8 cellular contexts compared by ENCODE assay signal in the genomic region with DNA sequence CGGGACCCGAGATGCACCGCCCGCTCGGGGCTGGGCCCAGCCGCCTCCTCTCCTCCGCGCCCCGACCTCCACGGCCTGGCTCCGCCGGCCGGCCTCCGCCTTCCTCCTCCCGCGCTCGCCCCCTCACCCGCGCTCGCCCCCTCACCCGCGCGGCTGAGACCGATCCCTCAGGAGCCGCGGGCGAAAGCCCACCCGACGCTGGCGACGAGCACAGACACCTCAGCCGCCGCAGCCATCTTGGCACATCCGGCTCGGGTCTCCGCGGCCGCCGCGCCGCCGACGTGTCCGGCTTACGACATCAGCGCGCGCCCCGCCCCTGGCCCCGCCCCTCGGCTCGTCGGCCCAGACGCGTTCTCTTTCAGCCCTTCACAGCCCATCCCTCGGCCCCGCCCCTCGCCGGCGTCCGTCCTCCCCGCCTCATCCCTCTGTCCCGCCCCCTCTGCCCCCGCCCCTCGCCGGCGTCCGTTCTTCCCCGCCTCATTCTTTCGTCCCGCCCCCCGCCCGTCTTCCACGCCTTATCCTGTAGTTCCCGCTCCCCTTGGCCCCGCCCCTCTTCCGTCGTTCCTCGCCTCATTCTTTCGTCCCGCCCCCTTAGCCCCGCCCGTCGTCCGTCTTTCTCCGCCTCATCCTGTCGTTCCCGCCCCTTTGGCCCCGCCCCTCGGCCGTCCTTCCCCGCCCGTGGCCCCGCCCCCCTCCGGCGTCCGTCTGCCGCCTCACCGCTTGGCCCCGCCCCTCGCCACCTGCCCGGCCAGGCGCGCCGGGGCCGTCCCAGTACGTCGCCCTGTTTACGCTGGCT. TPM values are rescaled to one million over a fixed set of nuclear protein-coding genes. Genes with fewer than 3 reads are reported as not detected.
DNase-seq lines count a peak whose midpoint lies in the region; ATAC-seq and TF ChIP-seq lines count a peak whose summit lies in the region.

A gene with protein sequence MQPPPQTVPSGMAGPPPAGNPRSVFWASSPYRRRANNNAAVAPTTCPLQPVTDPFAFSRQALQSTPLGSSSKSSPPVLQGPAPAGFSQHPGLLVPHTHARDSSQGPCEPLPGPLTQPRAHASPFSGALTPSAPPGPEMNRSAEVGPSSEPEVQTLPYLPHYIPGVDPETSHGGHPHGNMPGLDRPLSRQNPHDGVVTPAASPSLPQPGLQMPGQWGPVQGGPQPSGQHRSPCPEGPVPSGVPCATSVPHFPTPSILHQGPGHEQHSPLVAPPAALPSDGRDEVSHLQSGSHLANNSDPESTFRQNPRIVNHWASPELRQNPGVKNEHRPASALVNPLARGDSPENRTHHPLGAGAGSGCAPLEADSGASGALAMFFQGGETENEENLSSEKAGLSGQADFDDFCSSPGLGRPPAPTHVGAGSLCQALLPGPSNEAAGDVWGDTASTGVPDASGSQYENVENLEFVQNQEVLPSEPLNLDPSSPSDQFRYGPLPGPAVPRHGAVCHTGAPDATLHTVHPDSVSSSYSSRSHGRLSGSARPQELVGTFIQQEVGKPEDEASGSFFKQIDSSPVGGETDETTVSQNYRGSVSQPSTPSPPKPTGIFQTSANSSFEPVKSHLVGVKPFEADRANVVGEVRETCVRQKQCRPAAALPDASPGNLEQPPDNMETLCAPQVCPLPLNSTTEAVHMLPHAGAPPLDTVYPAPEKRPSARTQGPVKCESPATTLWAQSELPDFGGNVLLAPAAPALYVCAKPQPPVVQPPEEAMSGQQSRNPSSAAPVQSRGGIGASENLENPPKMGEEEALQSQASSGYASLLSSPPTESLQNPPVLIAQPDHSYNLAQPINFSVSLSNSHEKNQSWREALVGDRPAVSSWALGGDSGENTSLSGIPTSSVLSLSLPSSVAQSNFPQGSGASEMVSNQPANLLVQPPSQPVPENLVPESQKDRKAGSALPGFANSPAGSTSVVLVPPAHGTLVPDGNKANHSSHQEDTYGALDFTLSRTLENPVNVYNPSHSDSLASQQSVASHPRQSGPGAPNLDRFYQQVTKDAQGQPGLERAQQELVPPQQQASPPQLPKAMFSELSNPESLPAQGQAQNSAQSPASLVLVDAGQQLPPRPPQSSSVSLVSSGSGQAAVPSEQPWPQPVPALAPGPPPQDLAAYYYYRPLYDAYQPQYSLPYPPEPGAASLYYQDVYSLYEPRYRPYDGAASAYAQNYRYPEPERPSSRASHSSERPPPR (N-terminal part only) (minus strand): TSS at position 248 of the 796 bp plus-strand sequence. CDS start 5,425 bp downstream, outside the sequence.

- H3K4me3 ChIP-seq in mucosa of descending colon: peak within 1 kb of the TSS; percentile 90

- no peaks in the 10 kb centered on the region for H3K36me3 ChIP-seq in mucosa of descending colon (ENCODE audit: low read depth)

- peaks cover 22% of the 10 kb centered on the region for H3K4me1 ChIP-seq in mucosa of descending colon (ENCODE audit: low read depth)

- H3K9me3 ChIP-seq in mucosa of descending colon: no peaks in the 10 kb centered on the region

- ATAC-seq in GM21619 (IDR thresholded peaks at IDR 0.05; ENCODE audit: unreplicated experiment) (peak; percentile 51), mucosa of descending colon (peak; percentile 82)

- TF ChIP-seq CTCF in mucosa of descending colon (IDR thresholded peaks at IDR 0.05): no peak

- no peak for TF ChIP-seq RAD21 in Ishikawa (IDR thresholded peaks at IDR 0.05; ENCODE audit: low read depth)

- intact Hi-C loops in mucosa of descending colon (cut with DNase I, micrococcal nuclease): no loop called here

- DNase-seq in DMS114 treated with DMSO at 0.1 percent for 48 hours (lab: John Stamatoyannopoulos, UW; ENCODE audit: unreplicated experiment): peak; percentile 96
- DNase-seq in OCI-M2 (lab: John Stamatoyannopoulos, UW; ENCODE audit: unreplicated experiment): peak; percentile 64
- DNase-seq in activated T-cell treated with anti-CD3 and anti-CD28 coated beads for 4 hours: peak; percentile 100
- peak; percentile 81 for DNase-seq in epithelial cell of prostate (ENCODE audit: low read depth, low spot score)
- DNase-seq in mucosa of descending colon: peak; percentile 100
- peak; percentile 99 for DNase-seq in stimulated activated CD8-positive, alpha-beta memory T cell treated with anti-CD3 and anti-CD28 coated beads, Interleukin-4, amount 100 ng/mL, for 1 hour (ENCODE audit: low read depth in 2 of 2, low spot score in 1 of 2)

- H3K27ac ChIP-seq in epithelial cell of prostate: peak within 1 kb of the TSS; percentile 96

- TF ChIP-seq EP300 in Ishikawa (IDR thresholded peaks at IDR 0.05; ENCODE audit: borderline replicate concordance): no peak

TF ChIP-seq in Ishikawa, 13 proteins besides CTCF, POLR2A, EP300 and RAD21:
- peak; percentile 88 for TF ChIP-seq TAF1 (IDR thresholded peaks at IDR 0.05; ENCODE audit: low read depth)
- peak; percentile 20; the same call in 1 of the 2 replicates for TF ChIP-seq CEBPB (IDR thresholded peaks at IDR 0.05)
- TF ChIP-seq, protein P1, sequence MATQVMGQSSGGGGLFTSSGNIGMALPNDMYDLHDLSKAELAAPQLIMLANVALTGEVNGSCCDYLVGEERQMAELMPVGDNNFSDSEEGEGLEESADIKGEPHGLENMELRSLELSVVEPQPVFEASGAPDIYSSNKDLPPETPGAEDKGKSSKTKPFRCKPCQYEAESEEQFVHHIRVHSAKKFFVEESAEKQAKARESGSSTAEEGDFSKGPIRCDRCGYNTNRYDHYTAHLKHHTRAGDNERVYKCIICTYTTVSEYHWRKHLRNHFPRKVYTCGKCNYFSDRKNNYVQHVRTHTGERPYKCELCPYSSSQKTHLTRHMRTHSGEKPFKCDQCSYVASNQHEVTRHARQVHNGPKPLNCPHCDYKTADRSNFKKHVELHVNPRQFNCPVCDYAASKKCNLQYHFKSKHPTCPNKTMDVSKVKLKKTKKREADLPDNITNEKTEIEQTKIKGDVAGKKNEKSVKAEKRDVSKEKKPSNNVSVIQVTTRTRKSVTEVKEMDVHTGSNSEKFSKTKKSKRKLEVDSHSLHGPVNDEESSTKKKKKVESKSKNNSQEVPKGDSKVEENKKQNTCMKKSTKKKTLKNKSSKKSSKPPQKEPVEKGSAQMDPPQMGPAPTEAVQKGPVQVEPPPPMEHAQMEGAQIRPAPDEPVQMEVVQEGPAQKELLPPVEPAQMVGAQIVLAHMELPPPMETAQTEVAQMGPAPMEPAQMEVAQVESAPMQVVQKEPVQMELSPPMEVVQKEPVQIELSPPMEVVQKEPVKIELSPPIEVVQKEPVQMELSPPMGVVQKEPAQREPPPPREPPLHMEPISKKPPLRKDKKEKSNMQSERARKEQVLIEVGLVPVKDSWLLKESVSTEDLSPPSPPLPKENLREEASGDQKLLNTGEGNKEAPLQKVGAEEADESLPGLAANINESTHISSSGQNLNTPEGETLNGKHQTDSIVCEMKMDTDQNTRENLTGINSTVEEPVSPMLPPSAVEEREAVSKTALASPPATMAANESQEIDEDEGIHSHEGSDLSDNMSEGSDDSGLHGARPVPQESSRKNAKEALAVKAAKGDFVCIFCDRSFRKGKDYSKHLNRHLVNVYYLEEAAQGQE (IDR thresholded peaks at IDR 0.05; ENCODE audit: low read depth): no peak
- TF ChIP-seq YY1 (IDR thresholded peaks at IDR 0.05; ENCODE audit: low read depth): peak; percentile 95
- no peak for TF ChIP-seq EGR1 (IDR thresholded peaks at IDR 0.05)
- peak; percentile 92 for TF ChIP-seq CREB1 (IDR thresholded peaks at IDR 0.05; ENCODE audit: low read depth)
- TF ChIP-seq, protein P2, sequence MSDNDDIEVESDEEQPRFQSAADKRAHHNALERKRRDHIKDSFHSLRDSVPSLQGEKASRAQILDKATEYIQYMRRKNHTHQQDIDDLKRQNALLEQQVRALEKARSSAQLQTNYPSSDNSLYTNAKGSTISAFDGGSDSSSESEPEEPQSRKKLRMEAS (IDR thresholded peaks at IDR 0.05): peak; percentile 57; the same call in 1 of the 2 replicates
- TF ChIP-seq FOXM1 (IDR thresholded peaks at IDR 0.05; ENCODE audit: borderline replicate concordance, low read depth): no peak
- no peak for TF ChIP-seq TEAD4 (IDR thresholded peaks at IDR 0.05)
- TF ChIP-seq ZBTB7A (IDR thresholded peaks at IDR 0.05; ENCODE audit: low read depth): no peak
- no peak for TF ChIP-seq NFIC (IDR thresholded peaks at IDR 0.05)
- peak; percentile 36; the same call in 1 of the 2 replicates for TF ChIP-seq TCF12 (IDR thresholded peaks at IDR 0.05; ENCODE audit: low read depth)
- TF ChIP-seq, protein P3, sequence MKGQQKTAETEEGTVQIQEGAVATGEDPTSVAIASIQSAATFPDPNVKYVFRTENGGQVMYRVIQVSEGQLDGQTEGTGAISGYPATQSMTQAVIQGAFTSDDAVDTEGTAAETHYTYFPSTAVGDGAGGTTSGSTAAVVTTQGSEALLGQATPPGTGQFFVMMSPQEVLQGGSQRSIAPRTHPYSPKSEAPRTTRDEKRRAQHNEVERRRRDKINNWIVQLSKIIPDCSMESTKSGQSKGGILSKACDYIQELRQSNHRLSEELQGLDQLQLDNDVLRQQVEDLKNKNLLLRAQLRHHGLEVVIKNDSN (IDR thresholded peaks at IDR 0.05): no peak
TF ChIP-seq in Ishikawa: peak in this region for 6.

RNA-seq across cellular contexts. Expression of the gene that starts here (rescaled TPM):
- 10 to 100 TPM; 60.0 to 69.5 (median 69.3) TPM for total RNA-seq in mucosa of descending colon

Comparison
In these comparisons a context has a peak if more than half of its experiments do, and no peak if none do; other contexts are left out.
1. Peak in every context shown above with its lines: DNase-seq, ATAC-seq, H3K4me3 ChIP-seq and H3K27ac ChIP-seq.